Comparison of ENCODE assay signal across 14 cellular contexts in genomic region chr4:140497428-140497775, GRCh38. TPM values are rescaled to one million over a fixed set of nuclear protein-coding genes. Genes with fewer than 3 reads are reported as not detected.
DNase-seq lines count a peak whose midpoint lies in the region; ATAC-seq, FAIRE-seq and TF ChIP-seq lines count a peak whose summit lies in the region.
"Had no signal": no experiment of that assay in that cellular context is flagged by ENCODE, and none has a peak within 500 bp of the region (broad histone marks: within the 10 kb centered on the region; RNA-seq: fewer than 3 reads in every experiment).

No MANE protein-coding gene starts in this region.

- H3K9me3 Mint-ChIP-seq in activated naive CD4-positive, alpha-beta T cell treated with anti-CD3 and anti-CD28 coated beads, Interleukin-2, amount 50 U/mL, for 24 hours = no peaks in the 10 kb centered on the region
- no peaks in the 10 kb centered on the region for H3K9me3 Mint-ChIP-seq in activated naive CD4-positive, alpha-beta T cell treated with anti-CD3 and anti-CD28 coated beads, Interleukin-2, amount 50 U/mL, for 72 hours
- H3K9me3 Mint-ChIP-seq in brain (peaks cover 0 to 8% (median 3%) of the 10 kb centered on the region in 5 experiments), memory B cell (no peaks in the 10 kb centered on the region)

- ATAC-seq in activated naive CD4-positive, alpha-beta T cell treated with anti-CD3 and anti-CD28 coated beads, Interleukin-2, amount 50 U/mL, for 72 hours = no peak
- ATAC-seq in memory B cell (ENCODE audit: low read depth) = no peak

- TF ChIP-seq CTCF in brain (conservative IDR thresholded peaks at IDR 0.05) = no peak
- no peak for TF ChIP-seq CTCF in stomach (IDR thresholded peaks at IDR 0.05)
- no peak for TF ChIP-seq CTCF in GM13976 (IDR thresholded peaks at IDR 0.05; ENCODE audit: borderline replicate concordance, control extremely low read depth, extremely low read depth, insufficient read depth, missing control alignments)

- H3K27me3 Mint-ChIP-seq in activated naive CD4-positive, alpha-beta T cell treated with anti-CD3 and anti-CD28 coated beads, Interleukin-2, amount 50 U/mL, for 24 hours = peaks cover 45% of the 10 kb centered on the region
- H3K27me3 Mint-ChIP-seq in brain (peaks cover 42% of the 10 kb centered on the region), memory B cell (peaks cover 26% of the 10 kb centered on the region)

- no peaks in the 10 kb centered on the region for H3K36me3 ChIP-seq in stomach
- H3K36me3 ChIP-seq: SJCRH30 had no signal

- TF ChIP-seq POLR2A in stomach (IDR thresholded peaks at IDR 0.05) = no peak

- in situ Hi-C loops in GM13976 (cut with MboI; ENCODE audit: low sequenced_read_pairs, unreplicated experiment) = no loop called here

- intact Hi-C loops in stomach (cut with DNase I; ENCODE audit: low total_unique reads) = no loop called here

- WGBS in stomach, 5 donors = 80 to 86% (median 82%) methylated on average over 11 of the region's 11 CpGs

- peak overlapping the region; percentile 71 for H3K4me3 Mint-ChIP-seq in activated naive CD4-positive, alpha-beta T cell treated with anti-CD3 and anti-CD28 coated beads, Interleukin-2, amount 50 U/mL, for 24 hours
- H3K4me3 Mint-ChIP-seq in brain = peak overlapping the region in 4 of 5 experiments; percentile 35 to 74 (median 47)
- peak overlapping the region; percentile 64 for H3K4me3 Mint-ChIP-seq in memory B cell

- H3K4me3 ChIP-seq in stomach = peak overlapping the region in 3 of 4 donors; percentile 41 to 45 (median 42)
- H3K4me3 ChIP-seq: SJCRH30 had no signal

- TF ChIP-seq EP300 in stomach (IDR thresholded peaks at IDR 0.05) = no peak

- no peak for FAIRE-seq in urothelium cell line (lab: Jason Lieb, UNC)

- H3K4me1 ChIP-seq in stomach = peaks cover 7 to 11% (median 9%) of the 10 kb centered on the region in 4 donors
- H3K4me1 ChIP-seq: SJCRH30 had no signal

- DNase-seq in activated naive CD4-positive, alpha-beta T cell treated with anti-CD3 and anti-CD28 coated beads, Interleukin-2, amount 50 U/mL, for 72 hours (ENCODE audit: low spot score in 2 of 2) = no peak
- DNase-seq in memory B cell (ENCODE audit: low spot score in 2 of 2) (no peak), stomach (no peak), cerebellar nuclear complex (lab: John Stamatoyannopoulos, UW) (no peak), GM13976 (ENCODE audit: low spot score) (no peak), urothelium cell line (ENCODE audit: low spot score) (no peak)
- DNase-seq: activated CD4-positive, alpha-beta T cell treated with anti-CD3 and anti-CD28 coated beads for 4 hours; NCI-H1092 treated with DMSO at 0.1 percent for 48 hours; NCI-H774; SJCRH30; stimulated activated CD8-positive, alpha-beta memory T cell treated with anti-CD3 and anti-CD28 coated beads, Interleukin-4, amount 100 ng/mL, for 48 hours had no signal

- no peaks in the 10 kb centered on the region for H3K36me3 Mint-ChIP-seq in activated naive CD4-positive, alpha-beta T cell treated with anti-CD3 and anti-CD28 coated beads, Interleukin-2, amount 50 U/mL, for 24 hours
- no peaks in the 10 kb centered on the region for H3K36me3 Mint-ChIP-seq in activated naive CD4-positive, alpha-beta T cell treated with anti-CD3 and anti-CD28 coated beads, Interleukin-2, amount 50 U/mL, for 72 hours
- H3K36me3 Mint-ChIP-seq in brain (no peaks in the 10 kb centered on the region), memory B cell (no peaks in the 10 kb centered on the region)

- H3K27ac Mint-ChIP-seq in activated naive CD4-positive, alpha-beta T cell treated with anti-CD3 and anti-CD28 coated beads, Interleukin-2, amount 50 U/mL, for 24 hours = no peak overlapping the region
- H3K27ac Mint-ChIP-seq in activated naive CD4-positive, alpha-beta T cell treated with anti-CD3 and anti-CD28 coated beads, Interleukin-2, amount 50 U/mL, for 72 hours = peak overlapping the region in 1 of 2 donors; percentile 84
- H3K27ac Mint-ChIP-seq in brain (no peak overlapping the region), memory B cell (no peak overlapping the region)

- H3K27ac ChIP-seq in stomach = no peak overlapping the region
- H3K27ac ChIP-seq: SJCRH30 had no signal

- peaks cover 12% of the 10 kb centered on the region for H3K4me1 Mint-ChIP-seq in activated naive CD4-positive, alpha-beta T cell treated with anti-CD3 and anti-CD28 coated beads, Interleukin-2, amount 50 U/mL, for 24 hours
- H3K4me1 Mint-ChIP-seq in brain (no peaks in the 10 kb centered on the region), memory B cell (peaks cover 4% of the 10 kb centered on the region)

- H3K9me3 ChIP-seq in stomach = no peaks in the 10 kb centered on the region
- H3K9me3 ChIP-seq: SJCRH30 had no signal

- H3K27me3 ChIP-seq in stomach = peaks cover 0 to 59% (median 43%) of the 10 kb centered on the region in 3 donors
- H3K27me3 ChIP-seq: SJCRH30 had no signal

RNA-seq across cellular contexts. Expression of gene MGAT4D, which starts 0.7 kb away (rescaled TPM):
- total RNA-seq in activated naive CD4-positive, alpha-beta T cell treated with anti-CD3 and anti-CD28 coated beads, Interleukin-2, amount 50 U/mL, for 72 hours = not detected
- not detected for polyA plus RNA-seq in brain (ENCODE audit: insufficient read depth, low read depth, low replicate concordance)
- not detected for total RNA-seq in stomach
- not detected for polyA plus RNA-seq in stomach
- total RNA-seq: G401, SJCRH30 had no signal

RNA-seq across cellular contexts. Expression of gene ELMOD2, which starts 26.6 kb away (rescaled TPM):
- 10 to 100 TPM; 10.6 to 14.8 TPM for total RNA-seq in activated naive CD4-positive, alpha-beta T cell treated with anti-CD3 and anti-CD28 coated beads, Interleukin-2, amount 50 U/mL, for 72 hours
- polyA plus RNA-seq in brain (ENCODE audit: insufficient read depth, low read depth, low replicate concordance) (4.3 TPM), stomach (1 to 10 TPM; 2.1 to 6.0 (median 4.2) TPM)
- total RNA-seq in stomach = 10 to 100 TPM in 4 of 5 donors, 1 to 10 TPM in 1; 4.3 to 38.7 (median 22.3) TPM
